Comparison of ENCODE assay signal across 1 cellular context in genomic region chr7:123916240-123916724, GRCh38.
TF ChIP-seq lines count a peak whose summit lies in the region.

No MANE protein-coding gene starts in this region.

TF ChIP-seq in GM23338, 12 proteins besides CTCF, POLR2A, EP300 and RAD21 (continued from another document):
- TF ChIP-seq, protein P1, sequence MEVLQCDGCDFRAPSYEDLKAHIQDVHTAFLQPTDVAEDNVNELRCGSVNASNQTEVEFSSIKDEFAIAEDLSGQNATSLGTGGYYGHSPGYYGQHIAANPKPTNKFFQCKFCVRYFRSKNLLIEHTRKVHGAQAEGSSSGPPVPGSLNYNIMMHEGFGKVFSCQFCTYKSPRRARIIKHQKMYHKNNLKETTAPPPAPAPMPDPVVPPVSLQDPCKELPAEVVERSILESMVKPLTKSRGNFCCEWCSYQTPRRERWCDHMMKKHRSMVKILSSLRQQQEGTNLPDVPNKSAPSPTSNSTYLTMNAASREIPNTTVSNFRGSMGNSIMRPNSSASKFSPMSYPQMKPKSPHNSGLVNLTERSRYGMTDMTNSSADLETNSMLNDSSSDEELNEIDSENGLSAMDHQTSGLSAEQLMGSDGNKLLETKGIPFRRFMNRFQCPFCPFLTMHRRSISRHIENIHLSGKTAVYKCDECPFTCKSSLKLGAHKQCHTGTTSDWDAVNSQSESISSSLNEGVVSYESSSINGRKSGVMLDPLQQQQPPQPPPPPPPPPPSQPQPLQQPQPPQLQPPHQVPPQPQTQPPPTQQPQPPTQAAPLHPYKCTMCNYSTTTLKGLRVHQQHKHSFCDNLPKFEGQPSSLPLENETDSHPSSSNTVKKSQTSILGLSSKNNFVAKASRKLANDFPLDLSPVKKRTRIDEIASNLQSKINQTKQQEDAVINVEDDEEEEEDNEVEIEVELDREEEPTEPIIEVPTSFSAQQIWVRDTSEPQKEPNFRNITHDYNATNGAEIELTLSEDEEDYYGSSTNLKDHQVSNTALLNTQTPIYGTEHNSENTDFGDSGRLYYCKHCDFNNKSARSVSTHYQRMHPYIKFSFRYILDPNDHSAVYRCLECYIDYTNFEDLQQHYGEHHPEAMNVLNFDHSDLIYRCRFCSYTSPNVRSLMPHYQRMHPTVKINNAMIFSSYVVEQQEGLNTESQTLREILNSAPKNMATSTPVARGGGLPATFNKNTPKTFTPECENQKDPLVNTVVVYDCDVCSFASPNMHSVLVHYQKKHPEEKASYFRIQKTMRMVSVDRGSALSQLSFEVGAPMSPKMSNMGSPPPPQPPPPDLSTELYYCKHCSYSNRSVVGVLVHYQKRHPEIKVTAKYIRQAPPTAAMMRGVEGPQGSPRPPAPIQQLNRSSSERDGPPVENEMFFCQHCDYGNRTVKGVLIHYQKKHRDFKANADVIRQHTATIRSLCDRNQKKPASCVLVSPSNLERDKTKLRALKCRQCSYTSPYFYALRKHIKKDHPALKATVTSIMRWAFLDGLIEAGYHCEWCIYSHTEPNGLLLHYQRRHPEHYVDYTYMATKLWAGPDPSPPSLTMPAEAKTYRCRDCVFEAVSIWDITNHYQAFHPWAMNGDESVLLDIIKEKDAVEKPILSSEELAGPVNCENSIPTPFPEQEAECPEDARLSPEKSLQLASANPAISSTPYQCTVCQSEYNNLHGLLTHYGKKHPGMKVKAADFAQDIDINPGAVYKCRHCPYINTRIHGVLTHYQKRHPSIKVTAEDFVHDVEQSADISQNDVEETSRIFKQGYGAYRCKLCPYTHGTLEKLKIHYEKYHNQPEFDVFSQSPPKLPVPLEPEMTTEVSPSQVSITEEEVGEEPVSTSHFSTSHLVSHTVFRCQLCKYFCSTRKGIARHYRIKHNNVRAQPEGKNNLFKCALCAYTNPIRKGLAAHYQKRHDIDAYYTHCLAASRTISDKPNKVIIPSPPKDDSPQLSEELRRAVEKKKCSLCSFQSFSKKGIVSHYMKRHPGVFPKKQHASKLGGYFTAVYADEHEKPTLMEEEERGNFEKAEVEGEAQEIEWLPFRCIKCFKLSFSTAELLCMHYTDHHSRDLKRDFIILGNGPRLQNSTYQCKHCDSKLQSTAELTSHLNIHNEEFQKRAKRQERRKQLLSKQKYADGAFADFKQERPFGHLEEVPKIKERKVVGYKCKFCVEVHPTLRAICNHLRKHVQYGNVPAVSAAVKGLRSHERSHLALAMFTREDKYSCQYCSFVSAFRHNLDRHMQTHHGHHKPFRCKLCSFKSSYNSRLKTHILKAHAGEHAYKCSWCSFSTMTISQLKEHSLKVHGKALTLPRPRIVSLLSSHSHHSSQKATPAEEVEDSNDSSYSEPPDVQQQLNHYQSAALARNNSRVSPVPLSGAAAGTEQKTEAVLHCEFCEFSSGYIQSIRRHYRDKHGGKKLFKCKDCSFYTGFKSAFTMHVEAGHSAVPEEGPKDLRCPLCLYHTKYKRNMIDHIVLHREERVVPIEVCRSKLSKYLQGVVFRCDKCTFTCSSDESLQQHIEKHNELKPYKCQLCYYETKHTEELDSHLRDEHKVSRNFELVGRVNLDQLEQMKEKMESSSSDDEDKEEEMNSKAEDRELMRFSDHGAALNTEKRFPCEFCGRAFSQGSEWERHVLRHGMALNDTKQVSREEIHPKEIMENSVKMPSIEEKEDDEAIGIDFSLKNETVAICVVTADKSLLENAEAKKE (CRISPR knock-in tag; IDR thresholded peaks at IDR 0.05) = no peak
- TF ChIP-seq CREB1 (CRISPR knock-in tag; IDR thresholded peaks at IDR 0.05; ENCODE audit: low read depth) (no peak), STAT1 (IDR thresholded peaks at IDR 0.05; ENCODE audit: unreplicated experiment) (no peak), POLR2AphosphoS5 (IDR thresholded peaks at IDR 0.05; ENCODE audit: low read depth) (no peak), EZH2phosphoT487 (IDR thresholded peaks at IDR 0.05; ENCODE audit: unreplicated experiment) (no peak), ZNF114 (CRISPR knock-in tag; IDR thresholded peaks at IDR 0.05) (no peak)
